Comparison of ENCODE assay signal across 8 cellular contexts in the genomic region with DNA sequence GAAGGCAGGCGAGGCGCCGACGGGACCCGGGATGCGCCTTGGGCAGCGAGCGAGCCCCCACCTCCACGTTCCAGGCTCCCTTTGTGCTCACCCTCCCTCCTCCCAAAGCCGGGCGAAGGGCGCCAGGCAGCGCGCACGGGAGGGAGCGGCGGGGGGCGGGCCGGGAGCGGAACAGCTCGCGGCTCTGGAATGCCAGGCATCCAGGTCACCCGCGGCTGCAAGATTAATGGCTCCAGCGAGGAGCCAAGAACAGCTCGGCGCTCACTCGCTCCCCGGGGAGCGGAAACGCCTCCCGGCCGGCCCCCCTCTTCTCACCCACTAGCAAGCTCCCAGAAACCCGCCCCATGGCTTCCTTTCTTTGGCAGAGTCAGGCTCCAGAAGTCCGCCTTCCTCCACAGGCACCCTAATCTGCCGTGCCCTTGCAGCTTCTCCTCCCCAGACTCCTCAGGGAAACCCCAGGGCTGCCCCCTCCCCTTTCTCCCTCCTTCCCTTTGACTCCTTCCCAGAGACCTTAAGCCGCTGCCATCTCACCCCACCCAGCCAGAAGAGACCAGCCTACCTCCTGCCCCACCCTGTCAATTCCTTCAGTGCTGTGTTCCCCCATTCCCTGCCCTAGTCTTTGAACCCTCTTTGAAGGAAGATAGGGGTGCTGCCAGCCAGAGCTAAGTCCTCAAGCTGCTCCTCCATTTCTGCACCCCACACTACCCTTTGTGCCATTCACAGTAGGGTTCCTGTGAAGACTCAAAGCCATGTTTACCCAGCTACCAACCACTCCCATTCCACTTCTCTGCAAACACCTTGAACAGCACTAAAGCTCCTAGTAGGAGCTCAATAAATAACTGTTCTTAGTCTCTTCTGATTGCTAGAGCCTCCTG.
A peak's percentile ranks its signal among the peaks of the same experiment; 100 is the strongest.
DNase-seq lines count a peak whose midpoint lies in the region; ATAC-seq and TF ChIP-seq lines count a peak whose summit lies in the region.

No MANE protein-coding gene starts in this region.

- DNase-seq in GM12865 (ENCODE audit: low read depth) = peak; percentile 12
- DNase-seq in NCI-H2107 treated with DMSO at 0.1 percent for 48 hours (lab: John Stamatoyannopoulos, UW; ENCODE audit: unreplicated experiment) = peak; percentile 63
- peak; percentile 93 for DNase-seq in amniotic stem cell (lab: John Stamatoyannopoulos, UW)
- peak; percentile 66 to 94 (median 84) for DNase-seq in head of caudate nucleus
- peak in 54 of 56 donors; percentile 18 to 85 (median 70) for DNase-seq in nucleus accumbens (lab: John Stamatoyannopoulos, UW)
- no peak for DNase-seq in NAMALWA (ENCODE audit: low spot score)
- DNase-seq in NK-92 treated with Interleukin-12 subunit alpha and Interleukin-12 subunit beta, amount 100 ng/mL, for 24 hours (lab: John Stamatoyannopoulos, UW) = no peak

- H3K4me3 ChIP-seq in GM12865 (ENCODE audit: low read depth, low read length) = no peak overlapping the region; the same call in 1 of the 2 replicates

- intact Hi-C loops in head of caudate nucleus (cut with DNase I) = loop anchor here (5.0 to 10.0 kb wide), 2 partner anchors 52 to 111 kb away; no protein-coding TSS in a partner anchor

- ATAC-seq in GM19023 (IDR thresholded peaks at IDR 0.05; ENCODE audit: unreplicated experiment) = no peak

- TF ChIP-seq CTCF in GM12865 (IDR thresholded peaks at IDR 0.05; ENCODE audit: insufficient read depth, low read depth, low read length, missing control alignments) = no peak

Comparison
In these comparisons a context has a peak if more than half of its experiments do, and no peak if none do; other contexts are left out.
1. DNase-seq: peak in GM12865 (single experiment), NCI-H2107 treated with DMSO at 0.1 percent for 48 hours (single experiment), amniotic stem cell (single experiment), head of caudate nucleus (42 of 42) and nucleus accumbens (54 of 56); none in NAMALWA (single experiment) and NK-92 treated with Interleukin-12 subunit alpha and Interleukin-12 subunit beta, amount 100 ng/mL, for 24 hours (single experiment).